Comparison of ENCODE assay signal across 1 cellular context in the genomic region with DNA sequence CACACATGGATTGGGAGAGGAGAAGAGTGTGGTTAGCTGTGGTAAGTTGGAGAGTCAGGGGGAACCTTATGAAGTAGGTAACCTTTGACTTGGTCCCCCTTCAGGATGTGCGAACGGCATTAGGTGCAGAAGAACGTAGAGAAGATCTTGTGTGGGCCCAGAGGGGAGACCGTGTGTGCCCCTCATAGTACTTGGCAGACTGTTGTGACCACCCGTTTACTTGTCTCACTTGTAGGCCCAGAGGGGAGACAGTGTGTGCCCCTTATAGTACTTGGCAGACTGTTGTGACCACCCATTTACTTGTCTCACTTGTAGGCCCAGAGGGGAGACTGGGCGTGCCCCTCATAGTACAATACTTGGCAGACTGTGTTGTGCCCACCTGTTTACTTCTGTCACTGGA.
A peak's percentile ranks its signal among the peaks of the same experiment; 100 is the strongest.
TF ChIP-seq lines count a peak whose summit lies in the region.

No MANE protein-coding gene starts in this region.

TF ChIP-seq in HepG2, 621 proteins besides CTCF, POLR2A, EP300 and RAD21:
- no peak for TF ChIP-seq ETV6 (CRISPR knock-in tag; conservative IDR thresholded peaks at IDR 0.05)
- peak; percentile 52 for TF ChIP-seq RBFOX2 (IDR thresholded peaks at IDR 0.05; ENCODE audit: low read depth, low read length)
TF ChIP-seq in HepG2: peak in this region for 1.
